In genomic region chr18:75003764-75004690, GRCh38 we compare ENCODE assay signal across 19 cellular contexts.
DNase-seq lines count a peak whose midpoint lies in the region; ATAC-seq, FAIRE-seq and TF ChIP-seq lines count a peak whose summit lies in the region.
"Had no signal": no experiment of that assay in that cellular context is flagged by ENCODE, and none has a peak within 500 bp of the region (broad histone marks: within the 10 kb centered on the region; RNA-seq: fewer than 3 reads in every experiment).

No MANE protein-coding gene starts in this region.

- no peak for TF ChIP-seq CTCF in coronary artery (IDR thresholded peaks at IDR 0.05)
- no peak for TF ChIP-seq CTCF in nephron progenitor cell (IDR thresholded peaks at IDR 0.05)

- peaks cover 15% of the 10 kb centered on the region for H3K9me3 Mint-ChIP-seq in nephron progenitor cell
- H3K9me3 Mint-ChIP-seq: activated naive CD8-positive, alpha-beta T cell treated with anti-CD3 and anti-CD28 coated beads for 36 hours; activated T-helper 1 cell treated with anti-CD3 and anti-CD28 coated beads, Interleukin-12 subunit alpha, Interleukin-12 subunit beta, Interleukin-2, Interleukin-4 antibody, amounts not matched to agents 30 ng/mL and 10 ng/mL and 1 ng/mL, durations not matched to agents 14 hours and 24 hours and 36 hours had no signal

- H3K27ac ChIP-seq in coronary artery, result peak overlapping the region; percentile 33 to 43
- H3K27ac ChIP-seq: brain microvascular endothelial cell, pancreas had no signal

- H3K4me3 Mint-ChIP-seq in nephron progenitor cell, result no peak overlapping the region
- H3K4me3 Mint-ChIP-seq: activated naive CD8-positive, alpha-beta T cell treated with anti-CD3 and anti-CD28 coated beads for 36 hours; activated T-helper 1 cell treated with anti-CD3 and anti-CD28 coated beads, Interleukin-12 subunit alpha, Interleukin-12 subunit beta, Interleukin-2, Interleukin-4 antibody, amounts not matched to agents 30 ng/mL and 10 ng/mL and 1 ng/mL, durations not matched to agents 14 hours and 24 hours and 36 hours had no signal

- peak overlapping the region; percentile 64 for H3K27ac Mint-ChIP-seq in nephron progenitor cell
- H3K27ac Mint-ChIP-seq: activated naive CD8-positive, alpha-beta T cell treated with anti-CD3 and anti-CD28 coated beads for 36 hours; activated T-helper 1 cell treated with anti-CD3 and anti-CD28 coated beads, Interleukin-12 subunit alpha, Interleukin-12 subunit beta, Interleukin-2, Interleukin-4 antibody, amounts not matched to agents 30 ng/mL and 10 ng/mL and 1 ng/mL, durations not matched to agents 14 hours and 24 hours and 36 hours had no signal

- H3K36me3 Mint-ChIP-seq in nephron progenitor cell (ENCODE audit: low read depth), result peaks cover 16% of the 10 kb centered on the region

- no peak for FAIRE-seq in HTR-8/SVneo (lab: Jason Lieb, UNC)
- FAIRE-seq: pancreas, urothelium cell line had no signal

- H3K27me3 Mint-ChIP-seq in nephron progenitor cell (ENCODE audit: low read depth, poor library complexity), result no peaks in the 10 kb centered on the region
- H3K27me3 Mint-ChIP-seq: activated naive CD8-positive, alpha-beta T cell treated with anti-CD3 and anti-CD28 coated beads for 36 hours had no signal

- peak; percentile 65 for DNase-seq in DMS79 treated with DMSO at 0.1 percent for 48 hours (lab: John Stamatoyannopoulos, UW)
- DNase-seq in NCI-H187 (lab: John Stamatoyannopoulos, UW), result peak; percentile 24 to 39
- no peak for DNase-seq in coronary artery (ENCODE audit: low spot score)
- DNase-seq in nephron progenitor cell, result no peak
- DNase-seq in NCI-H1092 treated with DMSO at 0.1 percent for 48 hours (lab: John Stamatoyannopoulos, UW), result no peak
- DNase-seq in HTR-8/SVneo (ENCODE audit: insufficient read length, low spot score), result no peak
- DNase-seq in NCI-H1694 (lab: John Stamatoyannopoulos, UW), result no peak
- DNase-seq: activated CD4-positive, CD25-positive, alpha-beta regulatory T cell; activated CD8-positive, alpha-beta memory T cell treated with anti-CD3 and anti-CD28 coated beads for 24 hours; activated naive CD8-positive, alpha-beta T cell treated with anti-CD3 and anti-CD28 coated beads for 36 hours; brain microvascular endothelial cell; NCI-H1436 treated with DMSO at 0.1 percent for 48 hours; NCI-H510A treated with DMSO at 0.1 percent for 48 hours; pancreas; stomach; T-helper 2 cell had no signal

- no peak for ATAC-seq in activated CD4-positive, CD25-positive, alpha-beta regulatory T cell treated with anti-CD3 and anti-CD28 coated beads, Interleukin-2, amount 50 U/mL, for 24 hours

- no peak overlapping the region for H3K4me3 ChIP-seq in coronary artery
- H3K4me3 ChIP-seq: pancreas, stomach had no signal

- H3K4me1 Mint-ChIP-seq in nephron progenitor cell, result peaks cover 40% of the 10 kb centered on the region
- H3K4me1 Mint-ChIP-seq: activated naive CD8-positive, alpha-beta T cell treated with anti-CD3 and anti-CD28 coated beads for 36 hours had no signal

Comparison
In these comparisons a context has a peak if more than half of its experiments do, and no peak if none do; other contexts are left out.
1. DNase-seq: peak in DMS79 treated with DMSO at 0.1 percent for 48 hours (single experiment) and NCI-H187 (2 of 2); none in coronary artery (single experiment), nephron progenitor cell (single experiment), NCI-H1092 treated with DMSO at 0.1 percent for 48 hours (single experiment), HTR-8/SVneo (single experiment) and NCI-H1694 (single experiment).